Comparison of ENCODE assay signal across 26 cellular contexts in the genomic region with DNA sequence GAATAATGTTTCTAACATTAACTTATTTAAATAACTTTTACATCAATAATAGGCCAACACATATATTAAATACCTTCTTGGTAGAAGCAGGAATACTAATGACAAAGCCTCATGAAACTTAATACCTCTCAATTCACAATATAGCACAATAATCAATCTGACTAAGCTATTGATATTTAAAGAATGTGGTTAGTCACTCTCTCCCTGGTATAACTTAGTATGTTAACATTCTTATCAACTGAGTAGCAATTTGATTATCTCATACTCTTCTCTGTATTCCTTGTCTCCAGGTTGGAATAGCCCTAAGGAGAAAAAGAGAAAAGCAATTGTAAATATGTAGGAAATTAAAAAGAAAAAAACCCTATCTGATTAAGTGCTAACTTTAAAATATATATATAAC. TPM values are rescaled to one million over a fixed set of nuclear protein-coding genes. Genes with fewer than 3 reads are reported as not detected.
A peak's percentile ranks its signal among the peaks of the same experiment; 100 is the strongest.
DNase-seq lines count a peak whose midpoint lies in the region; ATAC-seq and TF ChIP-seq lines count a peak whose summit lies in the region.
"Had no signal": no experiment of that assay in that cellular context is flagged by ENCODE, and none has a peak within 500 bp of the region (broad histone marks: within the 10 kb centered on the region; RNA-seq: fewer than 3 reads in every experiment).

No MANE protein-coding gene starts in this region.

- H3K4me1 Mint-ChIP-seq in HFFc6 (ENCODE audit: low read depth): peaks cover 25% of the 10 kb centered on the region
- no peaks in the 10 kb centered on the region for H3K4me1 Mint-ChIP-seq in activated T-helper 17 cell treated with anti-CD3 and anti-CD28 coated beads, Interleukin-2, amount 50 U/mL, for 72 hours

- H3K36me3 Mint-ChIP-seq in HFFc6 (ENCODE audit: low read depth): peaks cover 17% of the 10 kb centered on the region; the same call in 1 of the 2 replicates
- no peaks in the 10 kb centered on the region for H3K36me3 Mint-ChIP-seq in activated T-helper 17 cell treated with anti-CD3 and anti-CD28 coated beads, Interleukin-2, amount 50 U/mL, for 72 hours (ENCODE audit: low read depth)

- no peak for TF ChIP-seq CTCF in HFFc6 (IDR thresholded peaks at IDR 0.05)

- peak overlapping the region; percentile 54 for H3K27ac ChIP-seq in ACC112 (ENCODE audit: low read depth, low read length)
- H3K27ac ChIP-seq: BLaER1, HL-60, right atrium auricular region, transverse colon had no signal

- no peaks in the 10 kb centered on the region for H3K27me3 Mint-ChIP-seq in HFFc6 (ENCODE audit: insufficient read depth)
- no peaks in the 10 kb centered on the region for H3K27me3 Mint-ChIP-seq in activated T-helper 17 cell treated with anti-CD3 and anti-CD28 coated beads, Interleukin-2, amount 50 U/mL, for 72 hours
- H3K27me3 Mint-ChIP-seq: activated CD8-positive, alpha-beta T cell treated with anti-CD3 and anti-CD28 coated beads for 36 hours; central memory CD8-positive, alpha-beta T cell; IgD-negative memory B cell; naive thymus-derived CD8-positive, alpha-beta T cell; stimulated activated naive CD8-positive, alpha-beta T cell treated with anti-CD3 and anti-CD28 coated beads, Interleukin-15, amount 100 ng/mL, for 72 hours had no signal

- no peaks in the 10 kb centered on the region for H3K79me2 ChIP-seq in ACC112 (ENCODE audit: control insufficient read depth, insufficient read depth, low read length, unreplicated experiment)

- H3K4me1 ChIP-seq in ACC112 (ENCODE audit: control insufficient read depth, insufficient read depth, low read length, unreplicated experiment): peaks cover 13% of the 10 kb centered on the region

- no peak for ATAC-seq in SK-N-SH treated with all-trans-retinoic acid at 6 μM for 48 hours
- no peak for ATAC-seq in activated T-helper 17 cell treated with anti-CD3 and anti-CD28 coated beads, Interleukin-2, amount 50 U/mL, for 72 hours (replicated peaks)
- ATAC-seq: activated CD8-positive, alpha-beta T cell treated with anti-CD3 and anti-CD28 coated beads for 36 hours; left lobe of liver; naive thymus-derived CD8-positive, alpha-beta T cell; stimulated activated naive CD8-positive, alpha-beta T cell treated with anti-CD3 and anti-CD28 coated beads, Interleukin-15, amount 100 ng/mL, for 72 hours had no signal

- no peaks in the 10 kb centered on the region for H3K36me3 ChIP-seq in ACC112 (ENCODE audit: insufficient read depth, low read length)
- H3K36me3 ChIP-seq: right atrium auricular region had no signal

- H3K4me3 ChIP-seq in ACC112 (ENCODE audit: low read depth, low read length): no peak overlapping the region
- H3K4me3 ChIP-seq: BLaER1, right atrium auricular region, transverse colon had no signal

- H3K4me3 Mint-ChIP-seq in HFFc6: no peak overlapping the region
- no peak overlapping the region for H3K4me3 Mint-ChIP-seq in activated T-helper 17 cell treated with anti-CD3 and anti-CD28 coated beads, Interleukin-2, amount 50 U/mL, for 72 hours
- H3K4me3 Mint-ChIP-seq: activated CD8-positive, alpha-beta T cell treated with anti-CD3 and anti-CD28 coated beads for 36 hours; central memory CD8-positive, alpha-beta T cell; IgD-negative memory B cell; mesothelial cell of epicardium; naive thymus-derived CD8-positive, alpha-beta T cell; stimulated activated naive CD8-positive, alpha-beta T cell treated with anti-CD3 and anti-CD28 coated beads, Interleukin-15, amount 100 ng/mL, for 72 hours had no signal

- no peak overlapping the region for H2AFZ ChIP-seq in ACC112 (ENCODE audit: low read length, unreplicated experiment)

- H3K27ac Mint-ChIP-seq in HFFc6: no peak overlapping the region
- H3K27ac Mint-ChIP-seq in activated T-helper 17 cell treated with anti-CD3 and anti-CD28 coated beads, Interleukin-2, amount 50 U/mL, for 72 hours: no peak overlapping the region
- H3K27ac Mint-ChIP-seq: activated CD8-positive, alpha-beta T cell treated with anti-CD3 and anti-CD28 coated beads for 36 hours; IgD-negative memory B cell; mesothelial cell of epicardium; stimulated activated naive CD8-positive, alpha-beta T cell treated with anti-CD3 and anti-CD28 coated beads, Interleukin-15, amount 100 ng/mL, for 72 hours had no signal

- no peaks in the 10 kb centered on the region for H3K9me3 Mint-ChIP-seq in HFFc6
- no peaks in the 10 kb centered on the region for H3K9me3 Mint-ChIP-seq in activated T-helper 17 cell treated with anti-CD3 and anti-CD28 coated beads, Interleukin-2, amount 50 U/mL, for 72 hours
- H3K9me3 Mint-ChIP-seq: activated CD8-positive, alpha-beta T cell treated with anti-CD3 and anti-CD28 coated beads for 36 hours; central memory CD8-positive, alpha-beta T cell; IgD-negative memory B cell; mesothelial cell of epicardium; naive thymus-derived CD8-positive, alpha-beta T cell; stimulated activated naive CD8-positive, alpha-beta T cell treated with anti-CD3 and anti-CD28 coated beads, Interleukin-15, amount 100 ng/mL, for 72 hours had no signal

- DNase-seq in HFFc6: peak; percentile 41
- peak; percentile 60 for DNase-seq in fibroblast of peridontal ligament (ENCODE audit: extremely low read depth)
- DNase-seq in NCI-H2107 (lab: John Stamatoyannopoulos, UW): no peak
- no peak for DNase-seq in ecto neural progenitor cell (ENCODE audit: low spot score)
- DNase-seq in NCI-H2081 treated with DMSO at 0.1 percent for 48 hours (lab: John Stamatoyannopoulos, UW): no peak
- DNase-seq: 8988T; activated CD8-positive, alpha-beta T cell treated with anti-CD3 and anti-CD28 coated beads for 36 hours; anterior cingulate cortex; GOT3; MM.1S; naive thymus-derived CD8-positive, alpha-beta T cell; NCI-H1436; NCI-H2171; NCI-H69; stimulated activated naive CD8-positive, alpha-beta T cell treated with anti-CD3 and anti-CD28 coated beads, Interleukin-15, amount 100 ng/mL, for 72 hours; transverse colon had no signal

- no peaks in the 10 kb centered on the region for H3K27me3 ChIP-seq in ACC112 (ENCODE audit: insufficient read depth, low read length)
- H3K27me3 ChIP-seq: BLaER1, right atrium auricular region, transverse colon had no signal

TF ChIP-seq in SK-N-SH treated with all-trans-retinoic acid at 6 μM for 48 hours, 23 proteins besides CTCF, POLR2A, EP300 and RAD21:
- no peak for TF ChIP-seq ZFP3 (CRISPR knock-in tag; IDR thresholded peaks at IDR 0.05)
- 0 out of 2 replicates have a peak, but pooled peaks have one; percentile 23 for TF ChIP-seq ISL1 (CRISPR knock-in tag; IDR thresholded peaks at IDR 0.05)

RNA-seq across cellular contexts. Expression of gene PGGT1B, which starts 4.9 kb away (rescaled TPM):
- total RNA-seq in HFFc6 (2021; fragmentation: NEBNext Ultra II Directional; extraction: Animal tissue kit (Norgen Biotek cat#: 25700)): 10 to 100 TPM; 28.2 to 40.1 (median 35.0) TPM
- total RNA-seq in activated T-helper 17 cell treated with anti-CD3 and anti-CD28 coated beads, Interleukin-2, amount 50 U/mL, for 72 hours: 10 to 100 TPM; 33.7 to 42.9 TPM

RNA-seq across cellular contexts. Expression of gene CCDC112, which starts 28.8 kb away (rescaled TPM):
- 1 to 10 TPM; 3.7 to 6.9 (median 5.7) TPM for total RNA-seq in HFFc6 (2021; fragmentation: NEBNext Ultra II Directional; extraction: Animal tissue kit (Norgen Biotek cat#: 25700))
- total RNA-seq in activated T-helper 17 cell treated with anti-CD3 and anti-CD28 coated beads, Interleukin-2, amount 50 U/mL, for 72 hours: 1 to 10 TPM; 1.4 to 1.7 TPM

Comparison
In these comparisons a context has a peak if more than half of its experiments do, and no peak if none do; other contexts are left out.
1. DNase-seq: peak in HFFc6 (single experiment) and fibroblast of peridontal ligament (single experiment); none in NCI-H2107 (single experiment), ecto neural progenitor cell (single experiment) and NCI-H2081 treated with DMSO at 0.1 percent for 48 hours (single experiment).